Comparison of ENCODE assay signal across 22 cellular contexts in genomic region chr10:2477154-2477553, GRCh38.
DNase-seq lines count a peak whose midpoint lies in the region; FAIRE-seq and TF ChIP-seq lines count a peak whose summit lies in the region.
"Had no signal": no experiment of that assay in that cellular context is flagged by ENCODE, and none has a peak within 500 bp of the region (broad histone marks: within the 10 kb centered on the region; RNA-seq: fewer than 3 reads in every experiment).

No MANE protein-coding gene starts in this region.

- TF ChIP-seq CTCF in H1 (IDR thresholded peaks at IDR 0.05; ENCODE audit: control extremely low read depth in 1 of 3, insufficient read depth in 1 of 3, low read depth in 1 of 3, low read length in 3 of 3), result peak in 2 of 3 experiments; percentile 45 to 50; a peak in 3 of 4 replicates

- no peak overlapping the region for H2BK20ac ChIP-seq in H1 (ENCODE audit: low read length)

- H3K18ac ChIP-seq in H1 (ENCODE audit: extremely low read depth, low read length), result no peak overlapping the region
- H3K18ac ChIP-seq in trophoblast cell (ENCODE audit: low read length), result no peak overlapping the region

- peak overlapping the region; percentile 75 for H2BK5ac ChIP-seq in H1 (ENCODE audit: low read depth, low read length)
- no peak overlapping the region for H2BK5ac ChIP-seq in trophoblast cell (ENCODE audit: low read depth, low read length, poor library complexity)

- TF ChIP-seq POLR2A in H1 (IDR thresholded peaks at IDR 0.05; ENCODE audit: control extremely low read depth in 1 of 2, low read depth in 2 of 2, low read length in 2 of 2), result no peak

- no peak overlapping the region for H4K12ac ChIP-seq in trophoblast cell (ENCODE audit: low read depth, low read length)

- H4K8ac ChIP-seq in H1 (ENCODE audit: extremely low read depth, insufficient read depth, low read length) (0 out of 2 replicates have a peak overlapping the region, but pooled peaks have one; percentile 3), trophoblast cell (ENCODE audit: low read depth, low read length) (no peak overlapping the region)

- TF ChIP-seq RAD21 in H1 (IDR thresholded peaks at IDR 0.05 in 1 of 2, conservative IDR thresholded peaks at IDR 0.05 in 1 of 2; ENCODE audit: low read depth in 2 of 2, low read length in 2 of 2), result peak; percentile 37 to 60

- intact Hi-C loops in posterior vena cava (cut with DNase I), result no loop called here

- H3K9ac ChIP-seq in H1 (replicated peaks in 1 of 4; ENCODE audit: extremely low read depth in 1 of 4, low read depth in 3 of 4, low read length in 3 of 4), result no peak overlapping the region
- no peak overlapping the region for H3K9ac ChIP-seq in trophoblast cell (ENCODE audit: low read length)

- POLR2A ChIA-PET in H1 (lab: Charles Lee; ENCODE audit: partially characterized antibody), result no interaction called here

- H3K23ac ChIP-seq in H1 (ENCODE audit: insufficient read length) (no peak overlapping the region), trophoblast cell (ENCODE audit: low read length) (no peak overlapping the region)

- H2BK15ac ChIP-seq in H1 (ENCODE audit: low read length), result no peak overlapping the region

- H2AFZ ChIP-seq in H1 (ENCODE audit: low read length) (no peak overlapping the region), trophoblast cell (ENCODE audit: insufficient read depth, low read length, poor library complexity) (no peak overlapping the region)
- H2AFZ ChIP-seq: PC-9 had no signal

- 0 out of 2 replicates have a peak overlapping the region, but pooled peaks have one; percentile 68 for H2BK12ac ChIP-seq in H1 (ENCODE audit: low read depth, low read length)
- H2BK12ac ChIP-seq in trophoblast cell (ENCODE audit: low read length), result no peak overlapping the region

- H3K9me3 ChIP-seq in H1 (ENCODE audit: insufficient read depth in 2 of 2, low read depth in 1 of 2, low read length in 1 of 2) (no peaks in the 10 kb centered on the region; a peak in 1 of 4 replicates), trophoblast cell (ENCODE audit: insufficient read depth, low read depth, low read length) (peaks cover 2% of the 10 kb centered on the region)
- H3K9me3 ChIP-seq: adrenal gland had no signal

- H3K4me2 ChIP-seq in H1 (ENCODE audit: insufficient read depth in 1 of 2, low read depth in 2 of 2, low read length in 2 of 2), result peak overlapping the region in 1 of 2 experiments; percentile 39; a peak in 1 of 4 replicates
- H3K4me2 ChIP-seq in trophoblast cell (ENCODE audit: low read length), result no peak overlapping the region
- H3K4me2 ChIP-seq: PC-9 had no signal

- H2AK5ac ChIP-seq in H1 (ENCODE audit: low read depth, low read length) (no peak overlapping the region), trophoblast cell (ENCODE audit: low read length) (no peak overlapping the region)

- H4K20me1 ChIP-seq in H1 (replicated peaks in 1 of 2; ENCODE audit: control insufficient read depth in 1 of 2, insufficient read depth in 2 of 2, low read length in 2 of 2), result no peaks in the 10 kb centered on the region

- H3K14ac ChIP-seq in H1 (ENCODE audit: insufficient read length) (no peak overlapping the region), trophoblast cell (ENCODE audit: low read length) (no peak overlapping the region)

- H3K4me1 ChIP-seq in H1 (replicated peaks in 1 of 4; ENCODE audit: control insufficient read depth in 3 of 4, insufficient read depth in 4 of 4, low read length in 3 of 4), result peaks cover 0 to 6% (median 5%) of the 10 kb centered on the region in 4 experiments; a peak in 5 of 7 replicates
- no peaks in the 10 kb centered on the region for H3K4me1 ChIP-seq in trophoblast cell (ENCODE audit: control insufficient read depth in 1 of 2, insufficient read depth in 2 of 2, low read length in 2 of 2)
- H3K4me1 ChIP-seq: adrenal gland had no signal

- H3K79me1 ChIP-seq in H1 (ENCODE audit: low read depth, low read length) (no peaks in the 10 kb centered on the region), trophoblast cell (ENCODE audit: low read length) (no peaks in the 10 kb centered on the region)

- no peaks in the 10 kb centered on the region for H3K36me3 ChIP-seq in H1 (ENCODE audit: control insufficient read depth in 2 of 4, insufficient read depth in 4 of 4, low read length in 3 of 4)
- no peaks in the 10 kb centered on the region for H3K36me3 ChIP-seq in trophoblast cell (ENCODE audit: control insufficient read depth in 1 of 2, insufficient read depth in 2 of 2, low read length in 2 of 2)
- H3K36me3 ChIP-seq: adrenal gland, WERI-Rb-1 had no signal

- FAIRE-seq in H1 (lab: Jason Lieb, UNC), result peak; percentile 81
- FAIRE-seq: bronchial epithelial cell, endothelial cell of umbilical vein had no signal

- H2BK120ac ChIP-seq in H1 (replicated peaks; ENCODE audit: low read depth, low read length) (no peak overlapping the region), trophoblast cell (ENCODE audit: insufficient read depth, low read length, poor library complexity) (no peak overlapping the region)

- CTCF ChIA-PET in H1 (lab: Charles Lee; ENCODE audit: partially characterized antibody), result no interaction called here

- 0 out of 3 replicates have a peak, but pooled peaks of 1 of the 2 experiments have one; percentile 82 for TF ChIP-seq EP300 in H1 (IDR thresholded peaks at IDR 0.05; ENCODE audit: borderline replicate concordance in 1 of 2, low read depth in 2 of 2, low read length in 2 of 2)

- no peak overlapping the region for H4K5ac ChIP-seq in H1 (ENCODE audit: insufficient read length, low read depth, low read length)

- H3K27ac ChIP-seq in H1 (ENCODE audit: low read depth, low read length) (no peak overlapping the region), trophoblast cell (ENCODE audit: low read depth, low read length) (no peak overlapping the region)
- H3K27ac ChIP-seq: adrenal gland, PC-9, WERI-Rb-1 had no signal

- peak; percentile 11 for DNase-seq in NCI-H2196 treated with DMSO at 0.1 percent for 48 hours (lab: John Stamatoyannopoulos, UW; ENCODE audit: unreplicated experiment)
- no peak for DNase-seq in NCI-H2196 (lab: John Stamatoyannopoulos, UW; ENCODE audit: unreplicated experiment)
- peak; percentile 45 for DNase-seq in NCI-H2171 (lab: John Stamatoyannopoulos, UW)
- DNase-seq in H1 (ENCODE audit: low read depth in 1 of 2, low spot score in 2 of 2), result peak; percentile 63 to 82
- DNase-seq in trophoblast cell, result no peak
- DNase-seq in DMS79 (lab: John Stamatoyannopoulos, UW), result no peak
- DNase-seq in NCI-H187 (lab: John Stamatoyannopoulos, UW), result no peak
- DNase-seq in posterior vena cava (ENCODE audit: low spot score), result no peak
- DNase-seq: activated CD4-positive, alpha-beta T cell treated with anti-CD3 and anti-CD28 coated beads, Interleukin-2, amount 50 U/mL, for 4 hours; activated gamma-delta T cell treated with Interleukin-2 at 50 U/mL for 16 hours; adrenal gland; cortex of kidney; EL; kidney glomerular epithelial cell; mammary epithelial cell; NCI-H1436; occipital lobe; PC-9; T-helper 17 cell; WERI-Rb-1 had no signal

- H3K56ac ChIP-seq in H1 (replicated peaks; ENCODE audit: insufficient read length, low read depth, low read length), result no peak overlapping the region

- H4K91ac ChIP-seq in H1 (replicated peaks; ENCODE audit: insufficient read length, low read length) (no peak overlapping the region), trophoblast cell (ENCODE audit: low read depth, low read length) (no peak overlapping the region)

- H3K79me2 ChIP-seq in H1 (ENCODE audit: control insufficient read depth in 1 of 2, insufficient read depth in 2 of 2, low read length in 2 of 2) (no peaks in the 10 kb centered on the region), trophoblast cell (ENCODE audit: control insufficient read depth, insufficient read depth, low read length, poor library complexity) (no peaks in the 10 kb centered on the region)

- H3K23me2 ChIP-seq in H1 (ENCODE audit: low read depth, low read length), result no peaks in the 10 kb centered on the region; the same call in 1 of the 2 replicates

- no peaks in the 10 kb centered on the region for H3K27me3 ChIP-seq in H1 (replicated peaks in 1 of 4; ENCODE audit: control insufficient read depth in 3 of 4, extremely low read depth in 1 of 4, insufficient read depth in 3 of 4, low read length in 3 of 4)
- no peaks in the 10 kb centered on the region for H3K27me3 ChIP-seq in trophoblast cell (ENCODE audit: insufficient read depth, low read length)
- H3K27me3 ChIP-seq: adrenal gland had no signal

- WGBS in H1 (ENCODE audit: extremely low coverage in 1 of 2, insufficient coverage in 1 of 2, insufficient read length in 1 of 2, insufficient replicate concordance in 2 of 2, low coverage in 1 of 2, low lambda C conversion rate in 2 of 2, missing lambda C conversion rate in 1 of 2), 2 experiments, result 32% methylated on average over 4 of the region's 4 CpGs; no CpG with 5 or more reads in 1 of the 2 experiments
- no CpG with 5 or more reads among the region's 4 CpGs for WGBS in trophoblast cell (ENCODE audit: extremely low coverage, insufficient coverage, insufficient read length)

- H3K4me3 ChIP-seq in H1 (ENCODE audit: extremely low read depth in 1 of 4, insufficient read depth in 2 of 4, low read depth in 3 of 4, low read length in 4 of 4) (no peak overlapping the region), trophoblast cell (ENCODE audit: low read depth, low read length) (peak overlapping the region; percentile 13)
- H3K4me3 ChIP-seq: adrenal gland, PC-9 had no signal

- H3K4ac ChIP-seq in H1 (replicated peaks; ENCODE audit: insufficient read length, low read depth, low read length) (no peak overlapping the region), trophoblast cell (ENCODE audit: low read depth, low read length) (no peak overlapping the region)

TF ChIP-seq in H1, 55 proteins besides CTCF, POLR2A, EP300 and RAD21 (continues in another document):
- TF ChIP-seq YY1 (IDR thresholded peaks at IDR 0.05; ENCODE audit: low read depth, low read length) (peak; percentile 83), RXRA (IDR thresholded peaks at IDR 0.05; ENCODE audit: insufficient read depth, low read depth, low read length) (no peak), CHD2 (IDR thresholded peaks at IDR 0.05; ENCODE audit: low read length) (no peak), EZH2 (IDR thresholded peaks at IDR 0.05; ENCODE audit: low read depth, low read length, severe bottlenecking) (no peak), HDAC2 (IDR thresholded peaks at IDR 0.05; ENCODE audit: borderline replicate concordance in 1 of 2, low read depth in 2 of 2, low read length in 2 of 2) (peak; percentile 69 to 81; a peak in 2 of 4 replicates), FOSL1 (IDR thresholded peaks at IDR 0.05; ENCODE audit: insufficient read depth, low read depth, low read length) (no peak), TEAD4 (IDR thresholded peaks at IDR 0.05; ENCODE audit: low read depth, low read length) (peak; percentile 99), SP1 (IDR thresholded peaks at IDR 0.05; ENCODE audit: low read depth, low read length) (peak; percentile 36; the same call in 1 of the 2 replicates), USF2 (IDR thresholded peaks at IDR 0.05; ENCODE audit: low read length) (no peak)

Comparison
In these comparisons a context has a peak if more than half of its experiments do, and no peak if none do; other contexts are left out.
1. DNase-seq: peak in NCI-H2196 treated with DMSO at 0.1 percent for 48 hours (single experiment), NCI-H2171 (single experiment) and H1 (2 of 2); none in NCI-H2196 (single experiment), trophoblast cell (0 of 2), DMS79 (single experiment), NCI-H187 (0 of 2) and posterior vena cava (single experiment).